In genomic region chr19:55442372-55443044, GRCh38 we compare ENCODE assay signal across 12 cellular contexts. TPM values are rescaled to one million over a fixed set of nuclear protein-coding genes. Genes with fewer than 3 reads are reported as not detected.
DNase-seq lines count a peak whose midpoint lies in the region; ATAC-seq and TF ChIP-seq lines count a peak whose summit lies in the region.
"Had no signal": no experiment of that assay in that cellular context is flagged by ENCODE, and none has a peak within 500 bp of the region (broad histone marks: within the 10 kb centered on the region; RNA-seq: fewer than 3 reads in every experiment).

No MANE protein-coding gene starts in this region.

- no peaks in the 10 kb centered on the region for H3K36me3 ChIP-seq in endodermal cell (ENCODE audit: control insufficient read depth, insufficient read depth, low read length)
- H3K36me3 ChIP-seq: MG63 had no signal

- DNase-seq in stimulated activated naive CD8-positive, alpha-beta T cell treated with anti-CD3 and anti-CD28 coated beads, Interleukin-15, amount 100 ng/mL, for 72 hours = no peak
- no peak for DNase-seq in stimulated activated naive CD8-positive, alpha-beta T cell treated with anti-CD3 and anti-CD28 coated beads, Interleukin-15, Interleukin-2, amounts not matched to agents 100 U/mL and 50 U/mL, for 24 hours
- DNase-seq in NCI-H2227 treated with DMSO at 0.1 percent for 48 hours (lab: John Stamatoyannopoulos, UW) = peak; percentile 46
- DNase-seq in endodermal cell = peak; percentile 79
- DNase-seq in activated CD4-positive, alpha-beta T cell treated with anti-CD3 and anti-CD28 coated beads for 48 hours = no peak
- DNase-seq in HEK293T (ENCODE audit: extremely low spot score) = no peak
- DNase-seq: CD4-positive, alpha-beta memory T cell; MG63 had no signal

- no peak for TF ChIP-seq CTCF in endodermal cell (conservative IDR thresholded peaks at IDR 0.05)

- CTCF ChIA-PET in HEK293T (lab: Yijun Ruan, JAX) = no interaction called here

- H3K9me3 Mint-ChIP-seq in stimulated activated naive CD8-positive, alpha-beta T cell treated with anti-CD3 and anti-CD28 coated beads, Interleukin-15, amount 100 ng/mL, for 72 hours = no peaks in the 10 kb centered on the region
- peaks cover 3% of the 10 kb centered on the region for H3K9me3 Mint-ChIP-seq in endodermal cell

- H3K4me3 Mint-ChIP-seq in stimulated activated naive CD8-positive, alpha-beta T cell treated with anti-CD3 and anti-CD28 coated beads, Interleukin-15, amount 100 ng/mL, for 72 hours = no peak overlapping the region
- H3K4me3 Mint-ChIP-seq in endodermal cell = peak overlapping the region; percentile 15

- peaks cover 100% of the 10 kb centered on the region for H3K27me3 ChIP-seq in endodermal cell (ENCODE audit: control insufficient read depth, insufficient read depth, low read length, poor library complexity, severe bottlenecking)

- H3K9ac ChIP-seq in endodermal cell (ENCODE audit: extremely low read depth, low read length, poor library complexity, severe bottlenecking) = no peak overlapping the region

- H3K27ac Mint-ChIP-seq in stimulated activated naive CD8-positive, alpha-beta T cell treated with anti-CD3 and anti-CD28 coated beads, Interleukin-15, amount 100 ng/mL, for 72 hours = no peak overlapping the region
- no peak overlapping the region for H3K27ac Mint-ChIP-seq in endodermal cell

- no peaks in the 10 kb centered on the region for H3K4me1 ChIP-seq in endodermal cell (ENCODE audit: control insufficient read depth, insufficient read depth, low read length)

- no peak overlapping the region for H3K4me3 ChIP-seq in endodermal cell (ENCODE audit: low read length)
- H3K4me3 ChIP-seq: MG63 had no signal

- no peaks in the 10 kb centered on the region for H3K9me3 ChIP-seq in endodermal cell (ENCODE audit: control insufficient read depth, low read length)
- H3K9me3 ChIP-seq: MG63 had no signal

- POLR2A ChIA-PET in HEK293T (lab: Yijun Ruan, JAX) = no interaction called here

- peaks cover 27% of the 10 kb centered on the region for H3K4me1 Mint-ChIP-seq in stimulated activated naive CD8-positive, alpha-beta T cell treated with anti-CD3 and anti-CD28 coated beads, Interleukin-15, amount 100 ng/mL, for 72 hours
- H3K4me1 Mint-ChIP-seq in endodermal cell = peaks cover 7% of the 10 kb centered on the region

- no peak overlapping the region for H3K27ac ChIP-seq in endodermal cell (ENCODE audit: low read depth, low read length)

- peak; percentile 39 for ATAC-seq in stimulated activated naive CD8-positive, alpha-beta T cell treated with anti-CD3 and anti-CD28 coated beads, Interleukin-15, amount 100 ng/mL, for 72 hours
- no peak for ATAC-seq in stimulated activated naive CD8-positive, alpha-beta T cell treated with anti-CD3 and anti-CD28 coated beads, Interleukin-15, Interleukin-2, amounts not matched to agents 100 U/mL and 50 U/mL, for 24 hours
- ATAC-seq in HG03039 (IDR thresholded peaks at IDR 0.05; ENCODE audit: unreplicated experiment) = no peak
- no peak for ATAC-seq in GM19463 (IDR thresholded peaks at IDR 0.05; ENCODE audit: unreplicated experiment)

- H3K27me3 Mint-ChIP-seq in stimulated activated naive CD8-positive, alpha-beta T cell treated with anti-CD3 and anti-CD28 coated beads, Interleukin-15, amount 100 ng/mL, for 72 hours = no peaks in the 10 kb centered on the region
- H3K27me3 Mint-ChIP-seq in endodermal cell (ENCODE audit: insufficient read depth) = peaks cover 46% of the 10 kb centered on the region

- WGBS in endodermal cell (ENCODE audit: insufficient coverage in 1 of 2, insufficient read length in 1 of 2), 2 experiments = 1 to 5% methylated on average over 15 to 76 of the region's 77 CpGs

- H3K36me3 Mint-ChIP-seq in endodermal cell (ENCODE audit: low read depth) = no peaks in the 10 kb centered on the region

TF ChIP-seq in HEK293T, 16 proteins besides CTCF, POLR2A, EP300 and RAD21:
- TF ChIP-seq SP1 (IDR thresholded peaks at IDR 0.05) (no peak), BHLHE40 (IDR thresholded peaks at IDR 0.05; ENCODE audit: borderline replicate concordance) (no peak), PKNOX1 (IDR thresholded peaks at IDR 0.05) (no peak), LEF1 (IDR thresholded peaks at IDR 0.05; ENCODE audit: borderline replicate concordance) (no peak), FOXA1 (IDR thresholded peaks at IDR 0.05) (no peak), HDGF (IDR thresholded peaks at IDR 0.05; ENCODE audit: borderline replicate concordance) (no peak), NFRKB (IDR thresholded peaks at IDR 0.05) (no peak), ELF4 (IDR thresholded peaks at IDR 0.05) (no peak), L3MBTL2 (conservative IDR thresholded peaks at IDR 0.05) (no peak), TARDBP (IDR thresholded peaks at IDR 0.05) (no peak), ARNT (IDR thresholded peaks at IDR 0.05) (no peak), ZNF384 (IDR thresholded peaks at IDR 0.05) (no peak), FOXK2 (IDR thresholded peaks at IDR 0.05) (no peak), CTBP1 (IDR thresholded peaks at IDR 0.05; ENCODE audit: borderline replicate concordance) (no peak), FOXM1 (IDR thresholded peaks at IDR 0.05; ENCODE audit: borderline replicate concordance) (no peak), SUZ12 (IDR thresholded peaks at IDR 0.05) (no peak)

RNA-seq across cellular contexts. Expression of gene SHISA7, which starts 0.6 kb away (rescaled TPM):
- total RNA-seq in endodermal cell = not detected
- 1.3 TPM for polyA plus RNA-seq in endodermal cell (2013, experiment 1 of 2)
- polyA plus RNA-seq in endodermal cell (2013, experiment 2 of 2) = 0.95 TPM
- total RNA-seq: cardiac septum; CD4-positive, alpha-beta memory T cell; myocyte had no signal
- polyA plus RNA-seq: CD4-positive, alpha-beta memory T cell had no signal

RNA-seq across cellular contexts. Expression of gene ISOC2, which starts 18.9 kb away (rescaled TPM):
- 10 to 100 TPM; 35.9 to 39.2 TPM for total RNA-seq in endodermal cell
- polyA plus RNA-seq in endodermal cell (2013, experiment 1 of 2) = 30.9 TPM
- 30.8 TPM for polyA plus RNA-seq in endodermal cell (2013, experiment 2 of 2)

RNA-seq across cellular contexts. Expression of gene C19orf85, which starts 22.0 kb away (rescaled TPM):
- 1 to 10 TPM in 1 of 2 donors, under 1 TPM in 1; 0.62 to 2.3 TPM for total RNA-seq in endodermal cell
- 0.39 TPM for polyA plus RNA-seq in endodermal cell (2013, experiment 1 of 2)
- not detected for polyA plus RNA-seq in endodermal cell (2013, experiment 2 of 2)
- total RNA-seq: cardiac septum; CD4-positive, alpha-beta memory T cell; myocyte had no signal
- polyA plus RNA-seq: CD4-positive, alpha-beta memory T cell had no signal

RNA-seq across cellular contexts. Expression of gene ZNF628, which starts 33.9 kb away (rescaled TPM):
- 10 to 100 TPM in 1 of 2 donors, 1 to 10 TPM in 1; 9.9 to 12.6 TPM for total RNA-seq in endodermal cell
- 8.9 TPM for polyA plus RNA-seq in endodermal cell (2013, experiment 1 of 2)
- 11.8 TPM for polyA plus RNA-seq in endodermal cell (2013, experiment 2 of 2)

RNA-seq across cellular contexts. Expression of gene UBE2S, which starts 34.9 kb away (rescaled TPM):
- 100 to 1,000 TPM; 202 to 246 TPM for total RNA-seq in endodermal cell
- polyA plus RNA-seq in endodermal cell (2013, experiment 1 of 2) = 265 TPM
- 271 TPM for polyA plus RNA-seq in endodermal cell (2013, experiment 2 of 2)

Comparison
In these comparisons a context has a peak if more than half of its experiments do, and no peak if none do; other contexts are left out.
1. DNase-seq: peak in NCI-H2227 treated with DMSO at 0.1 percent for 48 hours (single experiment) and endodermal cell (single experiment); none in stimulated activated naive CD8-positive, alpha-beta T cell treated with anti-CD3 and anti-CD28 coated beads, Interleukin-15, amount 100 ng/mL, for 72 hours (0 of 2), stimulated activated naive CD8-positive, alpha-beta T cell treated with anti-CD3 and anti-CD28 coated beads, Interleukin-15, Interleukin-2, amounts not matched to agents 100 U/mL and 50 U/mL, for 24 hours (single experiment), activated CD4-positive, alpha-beta T cell treated with anti-CD3 and anti-CD28 coated beads for 48 hours (single experiment) and HEK293T (single experiment).